Comparison of ENCODE assay signal across 22 cellular contexts in the genomic region with DNA sequence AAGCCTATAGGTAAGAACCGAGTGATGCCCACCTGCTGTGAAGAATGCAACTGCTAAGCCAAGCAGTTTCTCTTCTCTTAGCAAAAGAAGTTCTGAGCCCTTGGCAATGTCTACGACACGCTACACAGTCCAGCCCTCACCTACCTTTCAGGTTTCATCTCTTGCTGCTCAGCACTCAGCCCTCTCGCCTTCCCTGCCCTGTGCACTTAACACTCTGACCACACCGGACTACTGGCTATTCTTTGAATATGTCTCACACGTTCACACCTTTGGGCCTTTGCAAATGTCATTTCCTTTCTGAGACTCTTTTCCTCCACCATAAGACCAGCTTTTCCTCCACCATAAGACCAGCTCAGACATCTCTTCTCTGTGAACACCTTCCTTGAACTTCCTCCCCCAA.
DNase-seq lines count a peak whose midpoint lies in the region; ATAC-seq and TF ChIP-seq lines count a peak whose summit lies in the region.
"Had no signal": no experiment of that assay in that cellular context is flagged by ENCODE, and none has a peak within 500 bp of the region (broad histone marks: within the 10 kb centered on the region; RNA-seq: fewer than 3 reads in every experiment).

No MANE protein-coding gene starts in this region.

- peaks cover 0 to 8% (median 0%) of the 10 kb centered on the region in 4 donors for H3K4me1 ChIP-seq in sigmoid colon
- H3K4me1 ChIP-seq: upper lobe of right lung had no signal

- H3K36me3 Mint-ChIP-seq in effector memory CD8-positive, alpha-beta T cell (ENCODE audit: insufficient read depth): peaks cover 5% of the 10 kb centered on the region

- H3K4me1 Mint-ChIP-seq in effector memory CD8-positive, alpha-beta T cell (ENCODE audit: low read depth in 2 of 2): peaks cover 21 to 35% of the 10 kb centered on the region in 2 donors

- intact Hi-C loops in sigmoid colon (cut with DNase I): no loop called here

- 77 to 81% methylated on average over 6 of the region's 6 CpGs for WGBS in sigmoid colon, 2 donors

- H3K9me3 ChIP-seq in sigmoid colon: no peaks in the 10 kb centered on the region
- H3K9me3 ChIP-seq: SK-N-SH, upper lobe of right lung had no signal

- H3K27me3 ChIP-seq in sigmoid colon: no peaks in the 10 kb centered on the region
- H3K27me3 ChIP-seq: upper lobe of right lung had no signal

- no peaks in the 10 kb centered on the region for H3K27me3 Mint-ChIP-seq in effector memory CD8-positive, alpha-beta T cell

- no peak for TF ChIP-seq POLR2A in sigmoid colon (IDR thresholded peaks at IDR 0.05)

- H3K27ac Mint-ChIP-seq in effector memory CD8-positive, alpha-beta T cell: peak overlapping the region; percentile 11 to 19

- H3K27ac ChIP-seq in sigmoid colon: no peak overlapping the region
- H3K27ac ChIP-seq: upper lobe of right lung had no signal

- no peaks in the 10 kb centered on the region for H3K36me3 ChIP-seq in sigmoid colon
- H3K36me3 ChIP-seq: upper lobe of right lung had no signal

- H3K4me3 Mint-ChIP-seq in effector memory CD8-positive, alpha-beta T cell: peak overlapping the region in 1 of 2 donors; percentile 3

- no peak for DNase-seq in effector memory CD8-positive, alpha-beta T cell
- DNase-seq in sigmoid colon (no peak), NCI-H2107 (lab: John Stamatoyannopoulos, UW) (no peak)
- DNase-seq in activated CD4-positive, alpha-beta T cell treated with anti-CD3 and anti-CD28 coated beads, Interleukin-2, amount 50 U/mL, for 48 hours: no peak
- DNase-seq: activated CD4-positive, CD25-positive, alpha-beta regulatory T cell; cortex of kidney; DMS79 treated with DMSO at 0.1 percent for 48 hours; HCEC 1CT; Kasumi-1; left colon; mesenchymal stem cell; NCI-H1092; NCI-H2029; NCI-H446; RPMI8226; SK-N-SH; stimulated activated CD4-positive, alpha-beta T cell treated with anti-CD3 and anti-CD28 coated beads, Interleukin-4, amount 100 ng/mL, for 4 hours; upper lobe of right lung had no signal

- no peak for TF ChIP-seq EP300 in sigmoid colon (IDR thresholded peaks at IDR 0.05)

- peak; percentile 98 for ATAC-seq in GM18520 (IDR thresholded peaks at IDR 0.05; ENCODE audit: unreplicated experiment)
- peak; percentile 88 for ATAC-seq in GM21367 (IDR thresholded peaks at IDR 0.05; ENCODE audit: unreplicated experiment)
- peak; percentile 88 for ATAC-seq in HG03378 (IDR thresholded peaks at IDR 0.05; ENCODE audit: unreplicated experiment)
- peak; percentile 76 for ATAC-seq in effector memory CD8-positive, alpha-beta T cell (replicated peaks)
- ATAC-seq in GM18502 (IDR thresholded peaks at IDR 0.05; ENCODE audit: poor library complexity, unreplicated experiment): no peak
- ATAC-seq: left colon, upper lobe of right lung had no signal

- H3K4me3 ChIP-seq in sigmoid colon: no peak overlapping the region
- H3K4me3 ChIP-seq: upper lobe of right lung had no signal

- TF ChIP-seq CTCF in sigmoid colon (IDR thresholded peaks at IDR 0.05): no peak

- H3K9me3 Mint-ChIP-seq in effector memory CD8-positive, alpha-beta T cell: no peaks in the 10 kb centered on the region
